Comparison of ENCODE assay signal across 1 cellular context in genomic region chr1:155139895-155140629, GRCh38.
TF ChIP-seq lines count a peak whose summit lies in the region.

DPM3 (minus strand) TSS chr1:155140531; CDS start chr1:155140240, 291 bp downstream.

TF ChIP-seq in K562, 482 proteins besides CTCF, POLR2A, EP300 and RAD21 (continued from another document):
- peak; percentile 71 for TF ChIP-seq GMEB1 (CRISPR knock-in tag; IDR thresholded peaks at IDR 0.05)
- TF ChIP-seq ZBTB49 (CRISPR knock-in tag; IDR thresholded peaks at IDR 0.05; ENCODE audit: borderline replicate concordance), result no peak
- 0 out of 2 replicates have a peak, but pooled peaks have one; percentile 74 for TF ChIP-seq PATZ1 (CRISPR knock-in tag; IDR thresholded peaks at IDR 0.05; ENCODE audit: borderline replicate concordance)
- TF ChIP-seq BCL6 (CRISPR knock-in tag; IDR thresholded peaks at IDR 0.05), result no peak
- peak in 1 of 2 experiments; percentile 18; a peak in 1 of 4 replicates for TF ChIP-seq RCOR1 (IDR thresholded peaks at IDR 0.05; ENCODE audit: borderline replicate concordance in 1 of 2, low read depth in 2 of 2, low read length in 2 of 2)
- TF ChIP-seq ZNF311 (CRISPR knock-in tag; IDR thresholded peaks at IDR 0.05), result no peak
- TF ChIP-seq HLTF (IDR thresholded peaks at IDR 0.05), result no peak
- no peak for TF ChIP-seq NCOA6 (IDR thresholded peaks at IDR 0.05)
